In the genomic region with DNA sequence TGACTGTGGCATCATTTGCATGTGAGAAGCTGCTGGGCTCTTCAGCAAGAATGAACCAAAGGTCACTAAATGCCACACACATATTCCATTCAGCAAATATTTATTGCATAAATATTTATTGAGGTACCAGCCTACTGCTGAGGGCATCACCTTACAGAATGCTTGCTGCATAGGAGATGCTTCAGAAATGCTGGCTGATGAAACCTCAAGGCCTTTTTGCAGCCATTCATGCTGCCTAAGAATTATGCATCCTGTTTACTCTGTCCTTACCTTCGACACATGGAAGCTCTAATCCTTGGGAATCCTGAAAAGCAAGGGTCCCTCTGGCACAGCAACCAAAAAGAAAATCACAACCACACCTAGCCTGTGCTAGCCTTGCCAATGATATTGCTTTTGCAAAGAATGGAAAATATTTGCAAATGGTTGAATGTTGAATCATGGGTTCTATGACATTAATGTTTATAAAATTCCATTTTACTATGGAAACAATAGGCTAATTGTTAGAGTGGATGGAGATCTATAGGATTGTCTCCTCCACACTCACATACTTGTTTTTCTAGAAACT, we compare ENCODE assay signal across 1 cellular context.
TF ChIP-seq lines count a peak whose summit lies in the region.

No MANE protein-coding gene starts in this region.

TF ChIP-seq in IMR-90, 13 proteins besides CTCF, POLR2A, EP300 and RAD21 (continued from another document):
- TF ChIP-seq, protein P1, sequence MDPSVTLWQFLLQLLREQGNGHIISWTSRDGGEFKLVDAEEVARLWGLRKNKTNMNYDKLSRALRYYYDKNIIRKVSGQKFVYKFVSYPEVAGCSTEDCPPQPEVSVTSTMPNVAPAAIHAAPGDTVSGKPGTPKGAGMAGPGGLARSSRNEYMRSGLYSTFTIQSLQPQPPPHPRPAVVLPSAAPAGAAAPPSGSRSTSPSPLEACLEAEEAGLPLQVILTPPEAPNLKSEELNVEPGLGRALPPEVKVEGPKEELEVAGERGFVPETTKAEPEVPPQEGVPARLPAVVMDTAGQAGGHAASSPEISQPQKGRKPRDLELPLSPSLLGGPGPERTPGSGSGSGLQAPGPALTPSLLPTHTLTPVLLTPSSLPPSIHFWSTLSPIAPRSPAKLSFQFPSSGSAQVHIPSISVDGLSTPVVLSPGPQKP (IDR thresholded peaks at IDR 0.05; ENCODE audit: borderline replicate concordance, low read depth, low read length): no peak
